15 cellular contexts compared by ENCODE assay signal in the genomic region with DNA sequence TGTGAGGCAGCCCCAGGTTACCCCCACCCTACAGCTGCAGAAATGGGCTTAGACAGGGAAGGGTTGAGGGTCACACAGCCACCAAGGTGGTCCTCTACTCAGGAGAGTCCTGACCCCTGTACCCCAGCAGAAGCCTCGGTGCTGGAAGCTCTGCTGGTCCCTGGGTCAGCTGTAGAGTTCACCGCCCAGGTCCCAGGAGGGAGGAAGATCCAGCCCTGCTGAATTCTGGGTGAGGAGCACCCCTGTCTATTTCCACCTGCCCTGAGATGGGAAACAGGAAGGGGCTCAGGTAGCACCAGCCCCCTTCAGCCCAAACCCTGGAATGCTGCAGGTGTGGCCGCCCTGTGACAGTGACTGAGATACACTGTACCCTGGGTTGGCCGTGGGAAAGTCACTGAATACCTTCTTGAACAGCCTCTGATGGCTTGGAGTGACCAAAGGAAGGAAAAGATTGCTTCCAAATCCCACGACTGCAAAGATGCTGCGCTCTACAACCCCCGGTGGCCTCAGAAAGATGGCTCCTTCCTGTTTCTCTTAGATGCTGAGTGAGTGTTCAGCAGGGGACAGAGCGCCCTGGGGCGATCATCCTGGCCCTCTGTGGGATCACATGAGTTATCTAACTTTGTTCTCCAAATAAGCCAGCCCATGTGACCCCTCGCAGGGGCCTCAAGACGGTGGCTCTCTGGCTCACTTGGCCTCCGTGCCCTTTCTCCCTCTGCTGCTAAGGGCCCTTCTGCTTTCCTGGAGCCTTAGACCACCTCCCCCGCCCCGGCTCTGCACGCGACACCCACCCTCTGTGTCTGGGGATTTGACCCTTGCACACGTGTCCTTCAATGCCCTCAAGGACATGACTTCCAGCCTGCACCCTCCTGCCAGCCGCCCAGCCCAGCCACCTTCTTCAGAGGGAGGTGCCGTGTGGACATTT.
DNase-seq lines count a peak whose midpoint lies in the region; ATAC-seq and TF ChIP-seq lines count a peak whose summit lies in the region.
"Had no signal": no experiment of that assay in that cellular context is flagged by ENCODE, and none has a peak within 500 bp of the region (broad histone marks: within the 10 kb centered on the region; RNA-seq: fewer than 3 reads in every experiment).

No MANE protein-coding gene starts in this region.

- H3K36me3 Mint-ChIP-seq in chondrocyte (ENCODE audit: low read depth): peaks cover 2% of the 10 kb centered on the region
- no peaks in the 10 kb centered on the region for H3K36me3 Mint-ChIP-seq in stimulated activated effector memory CD8-positive, alpha-beta T cell treated with anti-CD3 and anti-CD28 coated beads, Interleukin-12 subunit alpha, Interleukin-12 subunit beta, amount 100 ng/mL, for 72 hours

- no peaks in the 10 kb centered on the region for H3K36me3 ChIP-seq in right atrium auricular region
- H3K36me3 ChIP-seq in mucosa of descending colon (ENCODE audit: low read depth): no peaks in the 10 kb centered on the region
- H3K36me3 ChIP-seq: Peyer's patch had no signal

- no peaks in the 10 kb centered on the region for H3K27me3 ChIP-seq in right atrium auricular region
- H3K27me3 ChIP-seq: Peyer's patch had no signal

- peaks cover 8% of the 10 kb centered on the region for H3K27me3 Mint-ChIP-seq in chondrocyte (ENCODE audit: low read depth)

- H3K27ac ChIP-seq in right atrium auricular region: no peak overlapping the region
- H3K27ac ChIP-seq: C4-2B, Peyer's patch had no signal

- intact Hi-C loops in left cardiac atrium (cut with DNase I) (no loop called here), mucosa of descending colon (cut with DNase I, micrococcal nuclease) (no loop called here)

- peaks cover 9% of the 10 kb centered on the region for H3K4me1 Mint-ChIP-seq in chondrocyte (ENCODE audit: low read depth)
- no peaks in the 10 kb centered on the region for H3K4me1 Mint-ChIP-seq in stimulated activated effector memory CD8-positive, alpha-beta T cell treated with anti-CD3 and anti-CD28 coated beads, Interleukin-12 subunit alpha, Interleukin-12 subunit beta, amount 100 ng/mL, for 72 hours

- no peak overlapping the region for H3K27ac Mint-ChIP-seq in chondrocyte (ENCODE audit: unreplicated experiment)
- no peak overlapping the region for H3K27ac Mint-ChIP-seq in stimulated activated effector memory CD8-positive, alpha-beta T cell treated with anti-CD3 and anti-CD28 coated beads, Interleukin-12 subunit alpha, Interleukin-12 subunit beta, amount 100 ng/mL, for 72 hours

- H3K9me3 ChIP-seq in right atrium auricular region: no peaks in the 10 kb centered on the region
- H3K9me3 ChIP-seq in mucosa of descending colon: no peaks in the 10 kb centered on the region
- H3K9me3 ChIP-seq: Peyer's patch had no signal

- TF ChIP-seq CTCF in right atrium auricular region (IDR thresholded peaks at IDR 0.05): no peak
- TF ChIP-seq CTCF in chondrocyte (IDR thresholded peaks at IDR 0.05): no peak
- no peak for TF ChIP-seq CTCF in mucosa of descending colon (IDR thresholded peaks at IDR 0.05)

- H3K4me3 ChIP-seq in right atrium auricular region (no peak overlapping the region), mucosa of descending colon (no peak overlapping the region)
- H3K4me3 ChIP-seq: K562, Peyer's patch had no signal

- no peaks in the 10 kb centered on the region for H3K9me3 Mint-ChIP-seq in chondrocyte (ENCODE audit: low read depth)
- no peaks in the 10 kb centered on the region for H3K9me3 Mint-ChIP-seq in stimulated activated effector memory CD8-positive, alpha-beta T cell treated with anti-CD3 and anti-CD28 coated beads, Interleukin-12 subunit alpha, Interleukin-12 subunit beta, amount 100 ng/mL, for 72 hours

- H3K4me3 Mint-ChIP-seq in chondrocyte (ENCODE audit: unreplicated experiment): no peak overlapping the region
- H3K4me3 Mint-ChIP-seq in stimulated activated effector memory CD8-positive, alpha-beta T cell treated with anti-CD3 and anti-CD28 coated beads, Interleukin-12 subunit alpha, Interleukin-12 subunit beta, amount 100 ng/mL, for 72 hours: no peak overlapping the region

- DNase-seq in left cardiac atrium (peak; percentile 7), right atrium auricular region (ENCODE audit: low spot score) (no peak), chondrocyte (ENCODE audit: low spot score) (peak; percentile 59), mucosa of descending colon (peak in 2 of 3 donors; percentile 15 to 25), LoVo (ENCODE audit: low spot score) (no peak), GF-D8 (lab: John Stamatoyannopoulos, UW) (no peak)
- DNase-seq in stimulated activated effector memory CD8-positive, alpha-beta T cell treated with anti-CD3 and anti-CD28 coated beads, Interleukin-12 subunit alpha, Interleukin-12 subunit beta, amount 100 ng/mL, for 72 hours (ENCODE audit: low spot score in 2 of 2): no peak
- DNase-seq: DMS 273 treated with DMSO at 0.1 percent for 48 hours, NCI-H1417 treated with DMSO at 0.1 percent for 48 hours, NCI-H2029 treated with DMSO at 0.1 percent for 48 hours, NCI-H510A treated with DMSO at 0.1 percent for 48 hours, SIG-M5 had no signal

- H3K4me1 ChIP-seq in right atrium auricular region (no peaks in the 10 kb centered on the region), mucosa of descending colon (ENCODE audit: low read depth) (no peaks in the 10 kb centered on the region)
- H3K4me1 ChIP-seq: Peyer's patch had no signal

- ATAC-seq in left cardiac atrium: no peak
- ATAC-seq in mucosa of descending colon: no peak
- no peak for ATAC-seq in stimulated activated effector memory CD8-positive, alpha-beta T cell treated with anti-CD3 and anti-CD28 coated beads, Interleukin-12 subunit alpha, Interleukin-12 subunit beta, amount 100 ng/mL, for 72 hours

Comparison
In these comparisons a context has a peak if more than half of its experiments do, and no peak if none do; other contexts are left out.
1. DNase-seq: peak in left cardiac atrium (single experiment), chondrocyte (single experiment) and mucosa of descending colon (2 of 3); none in right atrium auricular region (single experiment), stimulated activated effector memory CD8-positive, alpha-beta T cell treated with anti-CD3 and anti-CD28 coated beads, Interleukin-12 subunit alpha, Interleukin-12 subunit beta, amount 100 ng/mL, for 72 hours (0 of 2), LoVo (single experiment) and GF-D8 (single experiment).